In the genomic region with DNA sequence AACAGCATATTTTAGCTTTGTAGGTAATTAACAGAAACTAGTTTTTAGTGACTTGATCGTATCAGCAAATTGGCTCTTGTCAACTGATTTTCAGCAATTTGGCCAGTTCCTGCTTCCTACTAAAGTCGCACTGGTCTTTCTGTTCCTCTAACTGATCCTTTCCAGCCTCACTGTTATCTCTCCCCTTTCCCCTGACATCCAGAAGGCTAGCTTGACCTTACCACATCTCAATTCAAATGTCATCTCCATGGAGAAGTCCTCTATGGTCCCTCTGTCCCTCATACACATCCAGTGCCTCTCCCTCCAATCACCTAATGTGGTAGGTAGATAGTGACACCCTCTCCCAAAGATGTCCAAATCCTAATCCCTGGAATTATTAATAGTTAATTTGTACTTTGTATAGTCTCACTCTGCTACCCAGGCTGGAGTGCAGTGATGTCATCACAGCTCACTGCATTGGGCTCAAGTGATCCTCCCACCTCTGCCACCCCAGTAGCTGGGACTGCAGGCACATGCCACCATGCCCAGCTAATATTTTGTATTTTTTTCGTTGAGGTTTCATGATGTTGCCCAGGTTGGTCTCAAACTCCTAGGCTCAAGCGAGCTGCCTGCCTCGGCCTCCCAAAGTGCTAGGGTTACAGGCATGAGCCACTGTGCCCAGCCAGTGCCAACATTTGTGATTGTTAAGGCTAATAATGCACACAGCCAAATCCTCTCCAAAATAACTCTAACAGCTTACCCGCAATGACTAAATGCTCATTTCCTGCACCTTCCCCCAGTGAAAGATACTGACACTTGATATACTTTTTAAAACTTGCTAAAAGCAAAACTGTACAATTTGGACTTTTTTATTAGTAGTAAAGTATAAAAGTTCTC, we compare ENCODE assay signal across 15 cellular contexts. TPM values are rescaled to one million over a fixed set of nuclear protein-coding genes. Genes with fewer than 3 reads are reported as not detected.
A peak's percentile ranks its signal among the peaks of the same experiment; 100 is the strongest.
DNase-seq lines count a peak whose midpoint lies in the region; ATAC-seq lines count a peak whose summit lies in the region.
"Had no signal": no experiment of that assay in that cellular context is flagged by ENCODE, and none has a peak within 500 bp of the region (broad histone marks: within the 10 kb centered on the region; RNA-seq: fewer than 3 reads in every experiment).

No MANE protein-coding gene starts in this region.

- no peak for DNase-seq in activated naive CD4-positive, alpha-beta T cell treated with anti-CD3 and anti-CD28 coated beads, Interleukin-2, amount 10 ng/mL, durations not matched to agents 7 days and 5 days
- DNase-seq in activated naive CD4-positive, alpha-beta T cell (lab: John Stamatoyannopoulos, UW), result no peak
- no peak for DNase-seq in NCI-H2107 (lab: John Stamatoyannopoulos, UW)
- DNase-seq in SKM-1 treated with dmso at 0.1 percent for 144 hours (lab: John Stamatoyannopoulos, UW; ENCODE audit: unreplicated experiment), result no peak
- DNase-seq in mucosa of gallbladder (ENCODE audit: low spot score), result no peak
- DNase-seq: activated B cell treated with CpG ODN at 0.5 μM for 24 hours, amygdala, gastrocnemius medialis, GDM1, NCI-H446 had no signal

- peak; percentile 73 for ATAC-seq in HG03432 (IDR thresholded peaks at IDR 0.05; ENCODE audit: unreplicated experiment)
- ATAC-seq in activated T-helper 17 cell treated with anti-CD3 and anti-CD28 coated beads, Interleukin-2, amount 50 U/mL, for 72 hours (replicated peaks), result peak; percentile 73
- ATAC-seq: gastrocnemius medialis had no signal

- H3K4me3 Mint-ChIP-seq in activated naive CD4-positive, alpha-beta T cell treated with anti-CD3 and anti-CD28 coated beads, Interleukin-2, amount 10 ng/mL, durations not matched to agents 7 days and 5 days, result no peak overlapping the region
- peak overlapping the region; percentile 62 for H3K4me3 Mint-ChIP-seq in activated T-helper 17 cell treated with anti-CD3 and anti-CD28 coated beads, Interleukin-2, amount 50 U/mL, for 72 hours
- H3K4me3 Mint-ChIP-seq in stimulated activated naive CD8-positive, alpha-beta T cell treated with anti-CD3 and anti-CD28 coated beads, Interleukin-15, Interleukin-2, amounts not matched to agents 100 ng/mL and 50 ng/mL, for 24 hours, result peak overlapping the region; percentile 2
- H3K4me3 Mint-ChIP-seq: activated B cell treated with CpG ODN at 0.5 μM for 24 hours, B cell, neural progenitor cell had no signal

- H3K9me3 Mint-ChIP-seq in activated naive CD4-positive, alpha-beta T cell treated with anti-CD3 and anti-CD28 coated beads, Interleukin-2, amount 10 ng/mL, durations not matched to agents 7 days and 5 days, result no peaks in the 10 kb centered on the region
- H3K9me3 Mint-ChIP-seq in activated T-helper 17 cell treated with anti-CD3 and anti-CD28 coated beads, Interleukin-2, amount 50 U/mL, for 72 hours, result no peaks in the 10 kb centered on the region
- no peaks in the 10 kb centered on the region for H3K9me3 Mint-ChIP-seq in stimulated activated naive CD8-positive, alpha-beta T cell treated with anti-CD3 and anti-CD28 coated beads, Interleukin-15, Interleukin-2, amounts not matched to agents 100 ng/mL and 50 ng/mL, for 24 hours
- H3K9me3 Mint-ChIP-seq: activated B cell treated with CpG ODN at 0.5 μM for 24 hours, neural progenitor cell had no signal

- H3K4me1 Mint-ChIP-seq in activated naive CD4-positive, alpha-beta T cell treated with anti-CD3 and anti-CD28 coated beads, Interleukin-2, amount 10 ng/mL, durations not matched to agents 7 days and 5 days, result peaks cover 29% of the 10 kb centered on the region
- peaks cover 32% of the 10 kb centered on the region for H3K4me1 Mint-ChIP-seq in activated T-helper 17 cell treated with anti-CD3 and anti-CD28 coated beads, Interleukin-2, amount 50 U/mL, for 72 hours
- H3K4me1 Mint-ChIP-seq in stimulated activated naive CD8-positive, alpha-beta T cell treated with anti-CD3 and anti-CD28 coated beads, Interleukin-15, Interleukin-2, amounts not matched to agents 100 ng/mL and 50 ng/mL, for 24 hours (ENCODE audit: low read depth), result peaks cover 48% of the 10 kb centered on the region
- H3K4me1 Mint-ChIP-seq: activated B cell treated with CpG ODN at 0.5 μM for 24 hours, B cell, neural progenitor cell had no signal

- peak overlapping the region; percentile 38 for H3K27ac Mint-ChIP-seq in activated naive CD4-positive, alpha-beta T cell treated with anti-CD3 and anti-CD28 coated beads, Interleukin-2, amount 10 ng/mL, durations not matched to agents 7 days and 5 days
- H3K27ac Mint-ChIP-seq in activated T-helper 17 cell treated with anti-CD3 and anti-CD28 coated beads, Interleukin-2, amount 50 U/mL, for 72 hours, result peak overlapping the region; percentile 77
- H3K27ac Mint-ChIP-seq in stimulated activated naive CD8-positive, alpha-beta T cell treated with anti-CD3 and anti-CD28 coated beads, Interleukin-15, Interleukin-2, amounts not matched to agents 100 ng/mL and 50 ng/mL, for 24 hours, result peak overlapping the region; percentile 69
- H3K27ac Mint-ChIP-seq: activated B cell treated with CpG ODN at 0.5 μM for 24 hours, B cell, neural progenitor cell had no signal

- no peaks in the 10 kb centered on the region for H3K27me3 Mint-ChIP-seq in activated naive CD4-positive, alpha-beta T cell treated with anti-CD3 and anti-CD28 coated beads, Interleukin-2, amount 10 ng/mL, durations not matched to agents 7 days and 5 days
- no peaks in the 10 kb centered on the region for H3K27me3 Mint-ChIP-seq in activated T-helper 17 cell treated with anti-CD3 and anti-CD28 coated beads, Interleukin-2, amount 50 U/mL, for 72 hours
- H3K27me3 Mint-ChIP-seq in stimulated activated naive CD8-positive, alpha-beta T cell treated with anti-CD3 and anti-CD28 coated beads, Interleukin-15, Interleukin-2, amounts not matched to agents 100 ng/mL and 50 ng/mL, for 24 hours, result no peaks in the 10 kb centered on the region
- H3K27me3 Mint-ChIP-seq: activated B cell treated with CpG ODN at 0.5 μM for 24 hours had no signal

- H3K36me3 Mint-ChIP-seq in activated naive CD4-positive, alpha-beta T cell treated with anti-CD3 and anti-CD28 coated beads, Interleukin-2, amount 10 ng/mL, durations not matched to agents 7 days and 5 days, result no peaks in the 10 kb centered on the region
- no peaks in the 10 kb centered on the region for H3K36me3 Mint-ChIP-seq in activated T-helper 17 cell treated with anti-CD3 and anti-CD28 coated beads, Interleukin-2, amount 50 U/mL, for 72 hours (ENCODE audit: low read depth)
- peaks cover 7% of the 10 kb centered on the region for H3K36me3 Mint-ChIP-seq in stimulated activated naive CD8-positive, alpha-beta T cell treated with anti-CD3 and anti-CD28 coated beads, Interleukin-15, Interleukin-2, amounts not matched to agents 100 ng/mL and 50 ng/mL, for 24 hours (ENCODE audit: low read depth)
- H3K36me3 Mint-ChIP-seq: neural progenitor cell had no signal

- CTCF ChIA-PET in activated naive CD4-positive, alpha-beta T cell treated with anti-CD3 and anti-CD28 coated beads, Interleukin-2, amount 10 ng/mL, durations not matched to agents 7 days and 5 days (lab: Charles Lee), result interaction anchor here (0.7 to 2.5 kb wide), 3 partner anchors 13 to 23 kb away, joined by 3 to 18 read pairs (median 6); no protein-coding TSS in a partner anchor

RNA-seq across cellular contexts. Expression of a gene that starts 16.9 kb away (rescaled TPM):
- 1 to 10 TPM; 4.3 to 8.1 TPM for total RNA-seq in activated T-helper 17 cell treated with anti-CD3 and anti-CD28 coated beads, Interleukin-2, amount 50 U/mL, for 72 hours
- 7.0 TPM for total RNA-seq in mucosa of gallbladder

RNA-seq across cellular contexts. Expression of a gene that starts 42.9 kb away (rescaled TPM):
- 100 to 1,000 TPM; 278 to 511 TPM for total RNA-seq in activated T-helper 17 cell treated with anti-CD3 and anti-CD28 coated beads, Interleukin-2, amount 50 U/mL, for 72 hours
- total RNA-seq in mucosa of gallbladder, result 378 TPM

RNA-seq across cellular contexts. Expression of a gene that starts 49.0 kb away (rescaled TPM):
- 10 to 100 TPM; 34.3 to 54.5 TPM for total RNA-seq in activated T-helper 17 cell treated with anti-CD3 and anti-CD28 coated beads, Interleukin-2, amount 50 U/mL, for 72 hours
- 14.4 TPM for total RNA-seq in mucosa of gallbladder
